In genomic region chr11:102191832-102192231, GRCh38 we compare ENCODE assay signal across 1 cellular context.
TF ChIP-seq lines count a peak whose summit lies in the region.

No MANE protein-coding gene starts in this region.

TF ChIP-seq in HepG2, 621 proteins besides CTCF, POLR2A, EP300 and RAD21 (continued from another document and continues in another):
- no peak for TF ChIP-seq HNF1B (CRISPR knock-in tag; IDR thresholded peaks at IDR 0.05)
- TF ChIP-seq ZEB1 (IDR thresholded peaks at IDR 0.05; ENCODE audit: insufficient replicate concordance, low read depth), result peak; percentile 72
- no peak for TF ChIP-seq RFX3 (CRISPR knock-in tag; IDR thresholded peaks at IDR 0.05)
- TF ChIP-seq HOXA3 (CRISPR knock-in tag; IDR thresholded peaks at IDR 0.05), result no peak
- TF ChIP-seq ZNF367 (CRISPR knock-in tag; IDR thresholded peaks at IDR 0.05; ENCODE audit: borderline replicate concordance), result no peak
- TF ChIP-seq ZNF335 (CRISPR knock-in tag; IDR thresholded peaks at IDR 0.05), result no peak
- no peak for TF ChIP-seq ZNF446 (CRISPR knock-in tag; IDR thresholded peaks at IDR 0.05)
- TF ChIP-seq E2F2 (CRISPR knock-in tag; IDR thresholded peaks at IDR 0.05; ENCODE audit: borderline replicate concordance), result no peak
- TF ChIP-seq ZNF234 (CRISPR knock-in tag; conservative IDR thresholded peaks at IDR 0.05), result no peak
- TF ChIP-seq SMARCE1 (IDR thresholded peaks at IDR 0.05; ENCODE audit: borderline replicate concordance), result no peak
- peak; percentile 23; the same call in 1 of the 2 replicates for TF ChIP-seq NFYB (CRISPR knock-in tag; IDR thresholded peaks at IDR 0.05)
- 0 out of 2 replicates have a peak, but pooled peaks have one; percentile 29 for TF ChIP-seq HNF1A (IDR thresholded peaks at IDR 0.05; ENCODE audit: low read depth)
- no peak for TF ChIP-seq HNF1A (CRISPR knock-in tag; IDR thresholded peaks at IDR 0.05; ENCODE audit: borderline replicate concordance)
- TF ChIP-seq ZBTB37 (CRISPR knock-in tag; IDR thresholded peaks at IDR 0.05), result no peak
- no peak for TF ChIP-seq SOX13 (IDR thresholded peaks at IDR 0.05)
- TF ChIP-seq SOX13 (CRISPR knock-in tag; conservative IDR thresholded peaks at IDR 0.05 in 1 of 2, IDR thresholded peaks at IDR 0.05 in 1 of 2), result 0 out of 4 replicates have a peak, but pooled peaks of 1 of the 2 experiments have one; percentile 8
- TF ChIP-seq ZNF674 (CRISPR knock-in tag; IDR thresholded peaks at IDR 0.05; ENCODE audit: low read depth), result no peak
- no peak for TF ChIP-seq MAFG (CRISPR knock-in tag; IDR thresholded peaks at IDR 0.05)
- no peak for TF ChIP-seq BCL3 (CRISPR knock-in tag; IDR thresholded peaks at IDR 0.05)
- TF ChIP-seq ZNF788 (CRISPR knock-in tag; IDR thresholded peaks at IDR 0.05; ENCODE audit: borderline replicate concordance), result no peak
- no peak for TF ChIP-seq ATF4 (CRISPR knock-in tag; IDR thresholded peaks at IDR 0.05)
- no peak for TF ChIP-seq CSRNP1 (CRISPR knock-in tag; IDR thresholded peaks at IDR 0.05)
- TF ChIP-seq SNRNP70 (IDR thresholded peaks at IDR 0.05; ENCODE audit: low read depth, low read length), result no peak
- no peak for TF ChIP-seq KMT2A (CRISPR knock-in tag; IDR thresholded peaks at IDR 0.05)
- TF ChIP-seq ZNF660 (CRISPR knock-in tag; IDR thresholded peaks at IDR 0.05; ENCODE audit: borderline replicate concordance, low read depth), result no peak
- no peak for TF ChIP-seq CBX1 (IDR thresholded peaks at IDR 0.05; ENCODE audit: low read depth)
- peak; percentile 36 for TF ChIP-seq AGO2 (optimal IDR thresholded peaks at IDR 0.05; ENCODE audit: low read depth, low read length)
- TF ChIP-seq ZNF816 (CRISPR knock-in tag; IDR thresholded peaks at IDR 0.05; ENCODE audit: borderline replicate concordance), result 0 out of 2 replicates have a peak, but pooled peaks have one; percentile 16
- no peak for TF ChIP-seq HINFP (CRISPR knock-in tag; IDR thresholded peaks at IDR 0.05; ENCODE audit: low read depth)
- no peak for TF ChIP-seq ZNF878 (CRISPR knock-in tag; IDR thresholded peaks at IDR 0.05)
- no peak; the same call in 1 of the 2 replicates for TF ChIP-seq PPARG (CRISPR knock-in tag; conservative IDR thresholded peaks at IDR 0.05)
- TF ChIP-seq MED1 (CRISPR knock-in tag; IDR thresholded peaks at IDR 0.05), result 0 out of 2 replicates have a peak, but pooled peaks have one; percentile 25
- no peak for TF ChIP-seq ATF7 (IDR thresholded peaks at IDR 0.05)
- TF ChIP-seq ATF7 (CRISPR knock-in tag; IDR thresholded peaks at IDR 0.05), result no peak
- TF ChIP-seq TFE3 (CRISPR knock-in tag; IDR thresholded peaks at IDR 0.05), result no peak
- TF ChIP-seq SNAPC5 (CRISPR knock-in tag; IDR thresholded peaks at IDR 0.05; ENCODE audit: borderline replicate concordance), result no peak
- 0 out of 2 replicates have a peak, but pooled peaks have one; percentile 22 for TF ChIP-seq MAX (IDR thresholded peaks at IDR 0.05)
- TF ChIP-seq SOX5 (CRISPR knock-in tag; IDR thresholded peaks at IDR 0.05; ENCODE audit: borderline replicate concordance), result no peak; the same call in 1 of the 2 replicates
- TF ChIP-seq FOXA1 (IDR thresholded peaks at IDR 0.05), result no peak
- no peak; the same call in 1 of the 2 replicates for TF ChIP-seq FOXA1 (CRISPR knock-in tag; IDR thresholded peaks at IDR 0.05)
- no peak for TF ChIP-seq RBAK (CRISPR knock-in tag; IDR thresholded peaks at IDR 0.05)
- TF ChIP-seq ZBTB38 (CRISPR knock-in tag; IDR thresholded peaks at IDR 0.05), result no peak
- no peak for TF ChIP-seq ZNF512 (CRISPR knock-in tag; IDR thresholded peaks at IDR 0.05)
- TF ChIP-seq POLR2G (IDR thresholded peaks at IDR 0.05; ENCODE audit: low read depth, low read length), result peak; percentile 46; the same call in 1 of the 2 replicates
